35 cellular contexts compared by ENCODE assay signal in genomic region chr2:63334910-63335309, GRCh38.
"Had no signal": no experiment of that assay in that cellular context is flagged by ENCODE, and none has a peak within 500 bp of the region (broad histone marks: within the 10 kb centered on the region; RNA-seq: fewer than 3 reads in every experiment).

No MANE protein-coding gene starts in this region.

- H3K27me3 Mint-ChIP-seq: activated CD4-positive, alpha-beta T cell treated with anti-CD3 and anti-CD28 coated beads for 36 hours; activated CD4-positive, alpha-beta T cell treated with anti-CD3 and anti-CD28 coated beads, Interleukin-2, amount 10 ng/mL, durations not matched to agents 24 days and 14 days; activated CD8-positive, alpha-beta T cell treated with anti-CD3 and anti-CD28 coated beads for 36 hours; activated naive CD8-positive, alpha-beta T cell; activated naive CD8-positive, alpha-beta T cell treated with anti-CD3 and anti-CD28 coated beads, Interleukin-2, amount 50 U/mL, for 24 hours; activated T-helper 17 cell treated with anti-CD3 and anti-CD28 coated beads, Interleukin-2, amount 50 U/mL, for 72 hours; effector memory CD8-positive, alpha-beta T cell; T-helper 17 cell had no signal

- DNase-seq: activated CD4-positive, alpha-beta T cell treated with anti-CD3 and anti-CD28 coated beads for 36 hours; activated CD4-positive, alpha-beta T cell treated with anti-CD3 and anti-CD28 coated beads, Interleukin-2, amount 10 ng/mL, durations not matched to agents 24 days and 14 days; activated CD4-positive, CD25-positive, alpha-beta regulatory T cell; activated CD4-positive, CD25-positive, alpha-beta regulatory T cell treated with anti-CD3 and anti-CD28 coated beads, Interleukin-2, amount 50 U/mL, for 72 hours; activated CD8-positive, alpha-beta memory T cell treated with anti-CD3 and anti-CD28 coated beads for 24 hours; activated CD8-positive, alpha-beta T cell treated with anti-CD3 and anti-CD28 coated beads for 36 hours; activated effector memory CD4-positive, alpha-beta T cell treated with Interleukin-2 at 50 U/mL for 16 hours; activated gamma-delta T cell treated with Interleukin-2 at 50 U/mL for 16 hours; activated naive CD4-positive, alpha-beta T cell treated with anti-CD3 and anti-CD28 coated beads, Interleukin-2, amount 50 U/mL, for 16 hours; activated naive CD4-positive, alpha-beta T cell treated with Interleukin-2 at 50 U/mL for 16 hours; activated naive CD8-positive, alpha-beta T cell treated with anti-CD3 and anti-CD28 coated beads, Interleukin-2, amount 50 U/mL, for 24 hours; activated T-cell treated with anti-CD3 and anti-CD28 coated beads, Interleukin-2, amount 50 U/mL, for 4 hours; adrenal gland; amygdala; aorta; body of pancreas; caudate nucleus; cortex of kidney; dermis blood vessel endothelial cell; effector CD4-positive, alpha-beta T cell; effector memory CD8-positive, alpha-beta T cell; esophagus squamous epithelium; foreskin melanocyte; heart right ventricle; T-helper 1 cell; T-helper 17 cell; T1000; WERI-Rb-1 had no signal

- H3K4me1 ChIP-seq: adrenal gland, body of pancreas, esophagus squamous epithelium, heart right ventricle had no signal

- H3K4me3 ChIP-seq: adrenal gland, body of pancreas, esophagus squamous epithelium, heart right ventricle had no signal

- ATAC-seq: activated CD4-positive, alpha-beta T cell treated with anti-CD3 and anti-CD28 coated beads for 36 hours; activated CD8-positive, alpha-beta T cell treated with anti-CD3 and anti-CD28 coated beads for 36 hours; activated naive CD8-positive, alpha-beta T cell treated with anti-CD3 and anti-CD28 coated beads, Interleukin-2, amount 50 U/mL, for 24 hours; activated T-cell treated with anti-CD3 and anti-CD28 coated beads, Interleukin-2, amount 50 U/mL, for 4 hours; activated T-helper 17 cell treated with anti-CD3 and anti-CD28 coated beads, Interleukin-2, amount 50 U/mL, for 72 hours; body of pancreas; effector memory CD8-positive, alpha-beta T cell; heart right ventricle; T-helper 17 cell had no signal

- H3K9me3 Mint-ChIP-seq: activated T-cell treated with anti-CD3 and anti-CD28 coated beads, Interleukin-2, amount 50 U/mL, for 4 hours; effector memory CD8-positive, alpha-beta T cell had no signal

- FAIRE-seq: colon, endometrium, endothelial cell of umbilical vein had no signal

- H3K4me3 Mint-ChIP-seq: activated CD4-positive, alpha-beta T cell treated with anti-CD3 and anti-CD28 coated beads for 36 hours; activated CD4-positive, alpha-beta T cell treated with anti-CD3 and anti-CD28 coated beads, Interleukin-2, amount 10 ng/mL, durations not matched to agents 24 days and 14 days; activated CD8-positive, alpha-beta T cell treated with anti-CD3 and anti-CD28 coated beads for 36 hours; activated naive CD8-positive, alpha-beta T cell; activated naive CD8-positive, alpha-beta T cell treated with anti-CD3 and anti-CD28 coated beads, Interleukin-2, amount 50 U/mL, for 24 hours; activated T-cell treated with anti-CD3 and anti-CD28 coated beads, Interleukin-2, amount 50 U/mL, for 4 hours; activated T-helper 17 cell treated with anti-CD3 and anti-CD28 coated beads, Interleukin-2, amount 50 U/mL, for 72 hours; effector memory CD8-positive, alpha-beta T cell; T-helper 17 cell; T-helper 2 cell treated with Interferon-gamma antibody and Interleukin-4, amounts not matched to agents 5 μg/mL and 100 μg/mL, for 36 hours had no signal

- H3K9me3 ChIP-seq: adrenal gland, body of pancreas, esophagus squamous epithelium had no signal

- H3K27ac Mint-ChIP-seq: activated CD4-positive, alpha-beta T cell treated with anti-CD3 and anti-CD28 coated beads for 36 hours; activated CD4-positive, alpha-beta T cell treated with anti-CD3 and anti-CD28 coated beads, Interleukin-2, amount 10 ng/mL, durations not matched to agents 24 days and 14 days; activated CD8-positive, alpha-beta T cell treated with anti-CD3 and anti-CD28 coated beads for 36 hours; activated naive CD8-positive, alpha-beta T cell; activated naive CD8-positive, alpha-beta T cell treated with anti-CD3 and anti-CD28 coated beads, Interleukin-2, amount 50 U/mL, for 24 hours; activated T-helper 17 cell treated with anti-CD3 and anti-CD28 coated beads, Interleukin-2, amount 50 U/mL, for 72 hours; effector memory CD8-positive, alpha-beta T cell; T-helper 17 cell; T-helper 2 cell treated with Interferon-gamma antibody and Interleukin-4, amounts not matched to agents 5 μg/mL and 100 μg/mL, for 36 hours had no signal

- H3K27me3 ChIP-seq: adrenal gland, body of pancreas, esophagus squamous epithelium, heart right ventricle had no signal

- H3K27ac ChIP-seq: adrenal gland, body of pancreas, epithelial cell of prostate, esophagus squamous epithelium, heart right ventricle, WERI-Rb-1 had no signal

- H3K4me1 Mint-ChIP-seq: activated CD4-positive, alpha-beta T cell treated with anti-CD3 and anti-CD28 coated beads for 36 hours; activated CD4-positive, alpha-beta T cell treated with anti-CD3 and anti-CD28 coated beads, Interleukin-2, amount 10 ng/mL, durations not matched to agents 24 days and 14 days; activated naive CD8-positive, alpha-beta T cell treated with anti-CD3 and anti-CD28 coated beads, Interleukin-2, amount 50 U/mL, for 24 hours; activated T-helper 17 cell treated with anti-CD3 and anti-CD28 coated beads, Interleukin-2, amount 50 U/mL, for 72 hours; T-helper 17 cell had no signal

- H3K36me3 ChIP-seq: adrenal gland, esophagus squamous epithelium, heart right ventricle, WERI-Rb-1 had no signal
